Comparison of ENCODE assay signal across 37 cellular contexts in genomic region chr19:14322889-14323463, GRCh38.
"Had no signal": no experiment of that assay in that cellular context is flagged by ENCODE, and none has a peak within 500 bp of the region (broad histone marks: within the 10 kb centered on the region; RNA-seq: fewer than 3 reads in every experiment).

No MANE protein-coding gene starts in this region.

- H3K36me3 ChIP-seq: cardiac muscle cell, Peyer's patch, SJSA1 had no signal

- H3K4me1 ChIP-seq: Peyer's patch, SJSA1 had no signal

- H3K9me3 Mint-ChIP-seq: activated B cell treated with CpG ODN at 0.5 μM for 24 hours; activated CD4-positive, alpha-beta memory T cell treated with anti-CD3 and anti-CD28 coated beads for 36 hours; activated naive CD4-positive, alpha-beta T cell treated with anti-CD3 and anti-CD28 coated beads for 36 hours; activated naive CD8-positive, alpha-beta T cell treated with anti-CD3 and anti-CD28 coated beads for 36 hours; activated T-cell treated with anti-CD3 and anti-CD28 coated beads, Interleukin-2, amount 50 U/mL, for 4 hours; activated T-helper 1 cell treated with anti-CD3 and anti-CD28 coated beads, Interleukin-12 subunit alpha, Interleukin-12 subunit beta, Interleukin-2, Interleukin-4 antibody, amounts not matched to agents 30 ng/mL and 10 ng/mL and 1 ng/mL, durations not matched to agents 14 hours and 24 hours and 36 hours; T-cell had no signal

- H3K27ac ChIP-seq: cardiac muscle cell, KMS-11, Peyer's patch, SJSA1, VCaP had no signal

- H3K9me3 ChIP-seq: Peyer's patch had no signal

- H3K27ac Mint-ChIP-seq: activated B cell treated with CpG ODN at 0.5 μM for 24 hours; activated CD4-positive, alpha-beta memory T cell treated with anti-CD3 and anti-CD28 coated beads for 36 hours; activated naive CD4-positive, alpha-beta T cell treated with anti-CD3 and anti-CD28 coated beads for 36 hours; activated naive CD8-positive, alpha-beta T cell treated with anti-CD3 and anti-CD28 coated beads for 36 hours; activated T-helper 1 cell treated with anti-CD3 and anti-CD28 coated beads, Interleukin-12 subunit alpha, Interleukin-12 subunit beta, Interleukin-2, Interleukin-4 antibody, amounts not matched to agents 30 ng/mL and 10 ng/mL and 1 ng/mL, durations not matched to agents 14 hours and 24 hours and 36 hours; T-cell; T-helper 17 cell had no signal

- H3K27me3 ChIP-seq: cardiac muscle cell, Peyer's patch, SJSA1 had no signal

- DNase-seq: activated B cell treated with CpG ODN at 0.5 μM for 24 hours; activated CD4-positive, alpha-beta memory T cell treated with anti-CD3 and anti-CD28 coated beads for 36 hours; activated CD4-positive, alpha-beta T cell treated with anti-CD3 and anti-CD28 coated beads for 4 hours; activated CD4-positive, alpha-beta T cell treated with anti-CD3 and anti-CD28 coated beads, Interleukin-2, amount 50 U/mL, for 1 hour; activated CD4-positive, CD25-positive, alpha-beta regulatory T cell treated with anti-CD3 and anti-CD28 coated beads, Interleukin-2, amount 50 U/mL, for 72 hours; activated CD8-positive, alpha-beta memory T cell treated with anti-CD3 and anti-CD28 coated beads, Interleukin-2, amount 50 U/mL, for 4 hours; activated gamma-delta T cell treated with Interleukin-2 at 50 U/mL for 16 hours; activated naive CD4-positive, alpha-beta T cell treated with anti-CD3 and anti-CD28 coated beads for 36 hours; activated naive CD8-positive, alpha-beta T cell treated with anti-CD3 and anti-CD28 coated beads for 36 hours; activated T-cell treated with anti-CD3 and anti-CD28 coated beads for 4 hours; activated T-cell treated with anti-CD3 and anti-CD28 coated beads, Interleukin-2, amount 50 U/mL, for 4 hours; amniotic stem cell; aorta; MM.1S; MV-4-11; NCI-H1092 treated with DMSO at 0.1 percent for 48 hours; NCI-H1417; NCI-H146; NCI-H187; NCI-H2029 treated with DMSO at 0.1 percent for 48 hours; NCI-H2107; NCI-H2171; NCI-H510A; NCI-H526; NCI-H748 treated with DMSO at 0.1 percent for 48 hours; NK-92 treated with Interleukin-12 subunit alpha and Interleukin-12 subunit beta, amount 100 ng/mL, for 24 hours; Peyer's patch; RPMI8226; SHP77 treated with DMSO at 0.1 percent for 48 hours; T-cell; T-helper 17 cell had no signal

- H3K36me3 Mint-ChIP-seq: activated CD4-positive, alpha-beta memory T cell treated with anti-CD3 and anti-CD28 coated beads for 36 hours; activated naive CD8-positive, alpha-beta T cell treated with anti-CD3 and anti-CD28 coated beads for 36 hours; T-cell had no signal

- ATAC-seq: activated T-cell treated with anti-CD3 and anti-CD28 coated beads, Interleukin-2, amount 50 U/mL, for 4 hours; SK-N-SH treated with all-trans-retinoic acid at 6 μM for 48 hours; T-cell; T-helper 17 cell had no signal

- H3K4me1 Mint-ChIP-seq: activated B cell treated with CpG ODN at 0.5 μM for 24 hours; activated naive CD8-positive, alpha-beta T cell treated with anti-CD3 and anti-CD28 coated beads for 36 hours; T-cell had no signal

- H3K4me3 ChIP-seq: cardiac muscle cell, Peyer's patch, SJSA1 had no signal

- H3K27me3 Mint-ChIP-seq: activated B cell treated with CpG ODN at 0.5 μM for 24 hours; activated CD4-positive, alpha-beta memory T cell treated with anti-CD3 and anti-CD28 coated beads for 36 hours; activated naive CD8-positive, alpha-beta T cell treated with anti-CD3 and anti-CD28 coated beads for 36 hours; T-cell; T-helper 17 cell had no signal

- H3K4me3 Mint-ChIP-seq: activated B cell treated with CpG ODN at 0.5 μM for 24 hours; activated CD4-positive, alpha-beta memory T cell treated with anti-CD3 and anti-CD28 coated beads for 36 hours; activated naive CD4-positive, alpha-beta T cell treated with anti-CD3 and anti-CD28 coated beads for 36 hours; activated naive CD8-positive, alpha-beta T cell treated with anti-CD3 and anti-CD28 coated beads for 36 hours; activated T-cell treated with anti-CD3 and anti-CD28 coated beads, Interleukin-2, amount 50 U/mL, for 4 hours; activated T-helper 1 cell treated with anti-CD3 and anti-CD28 coated beads, Interleukin-12 subunit alpha, Interleukin-12 subunit beta, Interleukin-2, Interleukin-4 antibody, amounts not matched to agents 30 ng/mL and 10 ng/mL and 1 ng/mL, durations not matched to agents 14 hours and 24 hours and 36 hours; T-cell; T-helper 17 cell had no signal

- H3K4me2 ChIP-seq: KMS-11 had no signal

- H3K9ac ChIP-seq: KMS-11 had no signal
